ENCODE assay signal across 1 cellular context in the genomic region with DNA sequence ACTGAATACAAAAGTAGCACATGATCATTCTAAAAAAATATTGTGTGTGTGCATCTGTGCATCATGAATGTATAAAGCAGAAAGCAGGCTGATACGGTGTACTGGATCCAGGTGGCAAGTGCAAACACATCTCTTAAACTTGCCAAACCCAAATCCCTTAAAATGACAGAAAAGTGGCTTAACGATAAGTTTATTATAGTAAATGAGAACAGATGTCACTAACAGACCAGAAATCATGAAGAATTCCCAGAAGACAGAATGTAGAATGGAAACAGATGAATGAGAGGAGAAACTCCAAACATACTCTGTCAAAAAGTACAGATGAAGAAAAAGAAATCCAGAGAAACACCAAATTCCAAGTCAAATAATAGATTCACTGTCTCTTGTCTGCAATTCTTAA.
TF ChIP-seq lines count a peak whose summit lies in the region.

No MANE protein-coding gene starts in this region.

TF ChIP-seq in SK-N-SH, 30 proteins besides CTCF, POLR2A, EP300 and RAD21 (continued from another document):
- TF ChIP-seq, protein P1, sequence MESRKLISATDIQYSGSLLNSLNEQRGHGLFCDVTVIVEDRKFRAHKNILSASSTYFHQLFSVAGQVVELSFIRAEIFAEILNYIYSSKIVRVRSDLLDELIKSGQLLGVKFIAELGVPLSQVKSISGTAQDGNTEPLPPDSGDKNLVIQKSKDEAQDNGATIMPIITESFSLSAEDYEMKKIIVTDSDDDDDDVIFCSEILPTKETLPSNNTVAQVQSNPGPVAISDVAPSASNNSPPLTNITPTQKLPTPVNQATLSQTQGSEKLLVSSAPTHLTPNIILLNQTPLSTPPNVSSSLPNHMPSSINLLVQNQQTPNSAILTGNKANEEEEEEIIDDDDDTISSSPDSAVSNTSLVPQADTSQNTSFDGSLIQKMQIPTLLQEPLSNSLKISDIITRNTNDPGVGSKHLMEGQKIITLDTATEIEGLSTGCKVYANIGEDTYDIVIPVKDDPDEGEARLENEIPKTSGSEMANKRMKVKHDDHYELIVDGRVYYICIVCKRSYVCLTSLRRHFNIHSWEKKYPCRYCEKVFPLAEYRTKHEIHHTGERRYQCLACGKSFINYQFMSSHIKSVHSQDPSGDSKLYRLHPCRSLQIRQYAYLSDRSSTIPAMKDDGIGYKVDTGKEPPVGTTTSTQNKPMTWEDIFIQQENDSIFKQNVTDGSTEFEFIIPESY (IDR thresholded peaks at IDR 0.05; ENCODE audit: borderline replicate concordance, low read depth): no peak
